1 cellular context compared by ENCODE assay signal in the genomic region with DNA sequence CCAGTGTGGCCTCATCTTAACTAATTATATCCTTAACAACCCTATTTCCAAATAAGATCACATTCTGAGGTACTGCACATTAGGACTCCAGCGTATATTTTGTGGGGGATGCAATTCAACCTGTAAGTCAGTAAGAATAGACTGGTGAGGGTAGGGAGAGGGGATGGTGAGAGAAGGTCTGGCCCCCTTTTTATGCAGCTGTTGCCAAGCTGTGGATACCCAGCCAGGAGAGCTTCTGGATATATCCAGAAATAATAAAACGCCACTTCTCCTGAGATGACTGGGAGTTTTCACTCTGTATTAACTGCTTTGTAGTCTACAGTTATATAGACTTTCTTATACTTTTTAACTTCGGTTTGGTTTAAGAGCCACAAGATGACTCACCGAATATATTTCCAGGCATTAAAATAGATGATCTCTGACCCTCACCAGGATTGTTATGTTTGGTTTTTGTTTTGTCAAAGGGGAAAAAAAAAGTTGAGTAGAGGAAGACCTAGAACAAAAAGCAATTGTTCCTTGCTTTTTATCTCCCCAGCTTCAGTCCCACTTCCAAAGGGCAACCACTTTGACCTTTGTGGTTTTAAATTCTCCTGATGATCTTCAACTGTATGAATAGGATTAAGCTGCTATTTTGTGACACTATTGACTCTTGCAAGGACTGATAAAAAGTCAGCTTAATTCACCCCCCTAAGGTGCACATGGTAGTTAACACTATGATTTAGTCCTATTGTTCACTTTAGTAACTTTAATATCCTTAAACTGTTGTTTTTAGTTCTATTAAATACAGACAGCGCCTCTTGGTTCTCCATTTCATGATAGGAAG.
A peak's percentile ranks its signal among the peaks of the same experiment; 100 is the strongest.
TF ChIP-seq lines count a peak whose summit lies in the region.

No MANE protein-coding gene starts in this region.

TF ChIP-seq in HepG2, 621 proteins besides CTCF, POLR2A, EP300 and RAD21 (continued from another document and continues in another):
- TF ChIP-seq, protein P1, sequence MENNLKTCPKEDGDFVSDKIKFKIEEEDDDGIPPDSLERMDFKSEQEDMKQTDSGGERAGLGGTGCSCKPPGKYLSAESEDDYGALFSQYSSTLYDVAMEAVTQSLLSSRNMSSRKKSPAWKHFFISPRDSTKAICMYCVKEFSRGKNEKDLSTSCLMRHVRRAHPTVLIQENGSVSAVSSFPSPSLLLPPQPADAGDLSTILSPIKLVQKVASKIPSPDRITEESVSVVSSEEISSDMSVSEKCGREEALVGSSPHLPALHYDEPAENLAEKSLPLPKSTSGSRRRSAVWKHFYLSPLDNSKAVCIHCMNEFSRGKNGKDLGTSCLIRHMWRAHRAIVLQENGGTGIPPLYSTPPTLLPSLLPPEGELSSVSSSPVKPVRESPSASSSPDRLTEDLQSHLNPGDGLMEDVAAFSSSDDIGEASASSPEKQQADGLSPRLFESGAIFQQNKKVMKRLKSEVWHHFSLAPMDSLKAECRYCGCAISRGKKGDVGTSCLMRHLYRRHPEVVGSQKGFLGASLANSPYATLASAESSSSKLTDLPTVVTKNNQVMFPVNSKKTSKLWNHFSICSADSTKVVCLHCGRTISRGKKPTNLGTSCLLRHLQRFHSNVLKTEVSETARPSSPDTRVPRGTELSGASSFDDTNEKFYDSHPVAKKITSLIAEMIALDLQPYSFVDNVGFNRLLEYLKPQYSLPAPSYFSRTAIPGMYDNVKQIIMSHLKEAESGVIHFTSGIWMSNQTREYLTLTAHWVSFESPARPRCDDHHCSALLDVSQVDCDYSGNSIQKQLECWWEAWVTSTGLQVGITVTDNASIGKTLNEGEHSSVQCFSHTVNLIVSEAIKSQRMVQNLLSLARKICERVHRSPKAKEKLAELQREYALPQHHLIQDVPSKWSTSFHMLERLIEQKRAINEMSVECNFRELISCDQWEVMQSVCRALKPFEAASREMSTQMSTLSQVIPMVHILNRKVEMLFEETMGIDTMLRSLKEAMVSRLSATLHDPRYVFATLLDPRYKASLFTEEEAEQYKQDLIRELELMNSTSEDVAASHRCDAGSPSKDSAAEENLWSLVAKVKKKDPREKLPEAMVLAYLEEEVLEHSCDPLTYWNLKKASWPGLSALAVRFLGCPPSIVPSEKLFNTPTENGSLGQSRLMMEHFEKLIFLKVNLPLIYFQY (CRISPR knock-in tag; IDR thresholded peaks at IDR 0.05; ENCODE audit: borderline replicate concordance) = no peak
- no peak for TF ChIP-seq ZNF678 (CRISPR knock-in tag; IDR thresholded peaks at IDR 0.05)
- TF ChIP-seq HDAC2 (CRISPR knock-in tag; IDR thresholded peaks at IDR 0.05) = peak; percentile 73
- no peak for TF ChIP-seq REL (CRISPR knock-in tag; conservative IDR thresholded peaks at IDR 0.05)
- peak; percentile 89 for TF ChIP-seq ASH2L (IDR thresholded peaks at IDR 0.05; ENCODE audit: insufficient read length, low read depth, low read length)
- TF ChIP-seq HDAC6 (IDR thresholded peaks at IDR 0.05; ENCODE audit: low read depth, low read length) = no peak
- TF ChIP-seq CREB1 (IDR thresholded peaks at IDR 0.05) = no peak
- peak; percentile 74 for TF ChIP-seq CREB1 (CRISPR knock-in tag; IDR thresholded peaks at IDR 0.05)
- TF ChIP-seq NFIB (CRISPR knock-in tag; IDR thresholded peaks at IDR 0.05; ENCODE audit: borderline replicate concordance) = no peak
- peak; percentile 81 for TF ChIP-seq GATAD2A (CRISPR knock-in tag; IDR thresholded peaks at IDR 0.05)
- TF ChIP-seq ZBTB20 (CRISPR knock-in tag; IDR thresholded peaks at IDR 0.05; ENCODE audit: borderline replicate concordance, low read depth) = no peak
- TF ChIP-seq ZNF34 (CRISPR knock-in tag; IDR thresholded peaks at IDR 0.05; ENCODE audit: borderline replicate concordance) = no peak
- TF ChIP-seq NKX3-1 (CRISPR knock-in tag; IDR thresholded peaks at IDR 0.05) = peak; percentile 54
- TF ChIP-seq, protein P2, sequence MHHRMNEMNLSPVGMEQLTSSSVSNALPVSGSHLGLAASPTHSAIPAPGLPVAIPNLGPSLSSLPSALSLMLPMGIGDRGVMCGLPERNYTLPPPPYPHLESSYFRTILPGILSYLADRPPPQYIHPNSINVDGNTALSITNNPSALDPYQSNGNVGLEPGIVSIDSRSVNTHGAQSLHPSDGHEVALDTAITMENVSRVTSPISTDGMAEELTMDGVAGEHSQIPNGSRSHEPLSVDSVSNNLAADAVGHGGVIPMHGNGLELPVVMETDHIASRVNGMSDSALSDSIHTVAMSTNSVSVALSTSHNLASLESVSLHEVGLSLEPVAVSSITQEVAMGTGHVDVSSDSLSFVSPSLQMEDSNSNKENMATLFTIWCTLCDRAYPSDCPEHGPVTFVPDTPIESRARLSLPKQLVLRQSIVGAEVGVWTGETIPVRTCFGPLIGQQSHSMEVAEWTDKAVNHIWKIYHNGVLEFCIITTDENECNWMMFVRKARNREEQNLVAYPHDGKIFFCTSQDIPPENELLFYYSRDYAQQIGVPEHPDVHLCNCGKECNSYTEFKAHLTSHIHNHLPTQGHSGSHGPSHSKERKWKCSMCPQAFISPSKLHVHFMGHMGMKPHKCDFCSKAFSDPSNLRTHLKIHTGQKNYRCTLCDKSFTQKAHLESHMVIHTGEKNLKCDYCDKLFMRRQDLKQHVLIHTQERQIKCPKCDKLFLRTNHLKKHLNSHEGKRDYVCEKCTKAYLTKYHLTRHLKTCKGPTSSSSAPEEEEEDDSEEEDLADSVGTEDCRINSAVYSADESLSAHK (CRISPR knock-in tag; IDR thresholded peaks at IDR 0.05; ENCODE audit: borderline replicate concordance) = no peak
- peak; percentile 14; the same call in 1 of the 2 replicates for TF ChIP-seq POLR2AphosphoS5 (IDR thresholded peaks at IDR 0.05; ENCODE audit: low read depth, low read length)
- no peak for TF ChIP-seq ZNF790 (CRISPR knock-in tag; IDR thresholded peaks at IDR 0.05; ENCODE audit: borderline replicate concordance)
- no peak for TF ChIP-seq GABPA (IDR thresholded peaks at IDR 0.05; ENCODE audit: low read depth, low read length)
- 0 out of 2 replicates have a peak, but pooled peaks have one; percentile 30 for TF ChIP-seq GABPA (CRISPR knock-in tag; IDR thresholded peaks at IDR 0.05; ENCODE audit: low read depth)
- no peak for TF ChIP-seq ARID2 (CRISPR knock-in tag; IDR thresholded peaks at IDR 0.05; ENCODE audit: borderline replicate concordance)
- no peak for TF ChIP-seq RFXAP (CRISPR knock-in tag; IDR thresholded peaks at IDR 0.05; ENCODE audit: borderline replicate concordance)
- TF ChIP-seq KLF16 (CRISPR knock-in tag; IDR thresholded peaks at IDR 0.05) = peak in 1 of 2 experiments; percentile 48; a peak in 1 of 4 replicates
- peak; percentile 56; the same call in 1 of the 2 replicates for TF ChIP-seq FOSL1 (CRISPR knock-in tag; IDR thresholded peaks at IDR 0.05; ENCODE audit: borderline replicate concordance)
- TF ChIP-seq ZNF878 (CRISPR knock-in tag; IDR thresholded peaks at IDR 0.05) = no peak
- no peak; the same call in 1 of the 2 replicates for TF ChIP-seq ETV5 (CRISPR knock-in tag; IDR thresholded peaks at IDR 0.05; ENCODE audit: borderline replicate concordance)
- no peak for TF ChIP-seq TBL1XR1 (IDR thresholded peaks at IDR 0.05; ENCODE audit: borderline replicate concordance, low read length, partially characterized antibody)
- TF ChIP-seq, protein P3, sequence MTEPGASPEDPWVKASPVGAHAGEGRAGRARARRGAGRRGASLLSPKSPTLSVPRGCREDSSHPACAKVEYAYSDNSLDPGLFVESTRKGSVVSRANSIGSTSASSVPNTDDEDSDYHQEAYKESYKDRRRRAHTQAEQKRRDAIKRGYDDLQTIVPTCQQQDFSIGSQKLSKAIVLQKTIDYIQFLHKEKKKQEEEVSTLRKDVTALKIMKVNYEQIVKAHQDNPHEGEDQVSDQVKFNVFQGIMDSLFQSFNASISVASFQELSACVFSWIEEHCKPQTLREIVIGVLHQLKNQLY (CRISPR knock-in tag; IDR thresholded peaks at IDR 0.05) = 0 out of 2 replicates have a peak, but pooled peaks have one; percentile 40
- no peak for TF ChIP-seq HMGA1 (CRISPR knock-in tag; conservative IDR thresholded peaks at IDR 0.05)
- no peak for TF ChIP-seq SETDB1 (CRISPR knock-in tag; IDR thresholded peaks at IDR 0.05; ENCODE audit: borderline replicate concordance)
- TF ChIP-seq SRSF9 (IDR thresholded peaks at IDR 0.05; ENCODE audit: borderline replicate concordance, insufficient read depth, low read depth, low read length, poor library complexity, severe bottlenecking) = no peak
- no peak for TF ChIP-seq ZNF615 (CRISPR knock-in tag; IDR thresholded peaks at IDR 0.05; ENCODE audit: borderline replicate concordance)
- no peak for TF ChIP-seq KAT2B (IDR thresholded peaks at IDR 0.05; ENCODE audit: borderline replicate concordance, low read depth, low read length)
- TF ChIP-seq ATAD3A (CRISPR knock-in tag; IDR thresholded peaks at IDR 0.05) = no peak
- TF ChIP-seq ZNF766 (CRISPR knock-in tag; IDR thresholded peaks at IDR 0.05; ENCODE audit: borderline replicate concordance) = no peak
- peak; percentile 60; the same call in 1 of the 2 replicates for TF ChIP-seq ERF (CRISPR knock-in tag; IDR thresholded peaks at IDR 0.05)
- no peak for TF ChIP-seq HOXA3 (CRISPR knock-in tag; IDR thresholded peaks at IDR 0.05)
- TF ChIP-seq NFIC (IDR thresholded peaks at IDR 0.05; ENCODE audit: low read length) = peak; percentile 59; the same call in 1 of the 2 replicates
- 0 out of 2 replicates have a peak, but pooled peaks have one; percentile 36 for TF ChIP-seq PPARG (CRISPR knock-in tag; conservative IDR thresholded peaks at IDR 0.05)
- TF ChIP-seq CREM (IDR thresholded peaks at IDR 0.05) = peak; percentile 83
- no peak for TF ChIP-seq CREM (CRISPR knock-in tag; IDR thresholded peaks at IDR 0.05)
- no peak for TF ChIP-seq AHR (CRISPR knock-in tag; IDR thresholded peaks at IDR 0.05)
- TF ChIP-seq, protein P4, sequence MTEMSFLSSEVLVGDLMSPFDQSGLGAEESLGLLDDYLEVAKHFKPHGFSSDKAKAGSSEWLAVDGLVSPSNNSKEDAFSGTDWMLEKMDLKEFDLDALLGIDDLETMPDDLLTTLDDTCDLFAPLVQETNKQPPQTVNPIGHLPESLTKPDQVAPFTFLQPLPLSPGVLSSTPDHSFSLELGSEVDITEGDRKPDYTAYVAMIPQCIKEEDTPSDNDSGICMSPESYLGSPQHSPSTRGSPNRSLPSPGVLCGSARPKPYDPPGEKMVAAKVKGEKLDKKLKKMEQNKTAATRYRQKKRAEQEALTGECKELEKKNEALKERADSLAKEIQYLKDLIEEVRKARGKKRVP (CRISPR knock-in tag; IDR thresholded peaks at IDR 0.05) = peak in 1 of 2 experiments; percentile 16; a peak in 1 of 4 replicates
- TF ChIP-seq ATF7 (IDR thresholded peaks at IDR 0.05) = no peak
- TF ChIP-seq ATF7 (CRISPR knock-in tag; IDR thresholded peaks at IDR 0.05) = no peak
- TF ChIP-seq, protein P5, sequence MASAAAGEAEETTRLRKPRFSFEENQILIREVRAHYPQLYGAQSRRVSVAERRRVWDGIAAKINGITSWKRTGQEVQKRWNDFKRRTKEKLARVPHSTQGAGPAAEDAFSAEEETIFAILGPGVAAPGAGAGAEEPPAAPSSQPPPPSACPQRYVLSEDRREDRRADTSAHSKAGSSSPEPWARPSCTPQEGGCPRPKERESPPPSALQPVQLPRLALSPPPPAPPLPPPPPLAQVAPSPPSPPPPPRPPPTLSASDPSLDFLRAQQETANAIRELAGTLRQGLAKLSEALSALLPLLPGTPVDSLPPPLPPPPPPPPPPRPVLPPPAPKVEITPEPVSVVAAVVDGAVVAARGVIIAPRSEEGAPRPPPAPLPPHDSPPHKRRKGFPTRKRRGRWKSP (CRISPR knock-in tag; IDR thresholded peaks at IDR 0.05) = no peak
- no peak for TF ChIP-seq GTF3A (CRISPR knock-in tag; conservative IDR thresholded peaks at IDR 0.05)
- no peak for TF ChIP-seq ZNF543 (CRISPR knock-in tag; IDR thresholded peaks at IDR 0.05)
- TF ChIP-seq ZBTB3 (CRISPR knock-in tag; IDR thresholded peaks at IDR 0.05; ENCODE audit: borderline replicate concordance, low read depth) = no peak
- no peak for TF ChIP-seq ESRRA (CRISPR knock-in tag; IDR thresholded peaks at IDR 0.05; ENCODE audit: low read depth)
- TF ChIP-seq, protein P6, sequence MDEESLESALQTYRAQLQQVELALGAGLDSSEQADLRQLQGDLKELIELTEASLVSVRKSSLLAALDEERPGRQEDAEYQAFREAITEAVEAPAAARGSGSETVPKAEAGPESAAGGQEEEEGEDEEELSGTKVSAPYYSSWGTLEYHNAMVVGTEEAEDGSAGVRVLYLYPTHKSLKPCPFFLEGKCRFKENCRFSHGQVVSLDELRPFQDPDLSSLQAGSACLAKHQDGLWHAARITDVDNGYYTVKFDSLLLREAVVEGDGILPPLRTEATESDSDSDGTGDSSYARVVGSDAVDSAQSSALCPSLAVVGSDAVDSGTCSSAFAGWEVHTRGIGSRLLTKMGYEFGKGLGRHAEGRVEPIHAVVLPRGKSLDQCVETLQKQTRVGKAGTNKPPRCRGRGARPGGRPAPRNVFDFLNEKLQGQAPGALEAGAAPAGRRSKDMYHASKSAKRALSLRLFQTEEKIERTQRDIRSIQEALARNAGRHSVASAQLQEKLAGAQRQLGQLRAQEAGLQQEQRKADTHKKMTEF (CRISPR knock-in tag; IDR thresholded peaks at IDR 0.05) = peak; percentile 81
- peak; percentile 73 for TF ChIP-seq HNF4A (CRISPR knock-in tag; IDR thresholded peaks at IDR 0.05)
- no peak for TF ChIP-seq ZBTB21 (CRISPR knock-in tag; IDR thresholded peaks at IDR 0.05)
- TF ChIP-seq, protein P7, sequence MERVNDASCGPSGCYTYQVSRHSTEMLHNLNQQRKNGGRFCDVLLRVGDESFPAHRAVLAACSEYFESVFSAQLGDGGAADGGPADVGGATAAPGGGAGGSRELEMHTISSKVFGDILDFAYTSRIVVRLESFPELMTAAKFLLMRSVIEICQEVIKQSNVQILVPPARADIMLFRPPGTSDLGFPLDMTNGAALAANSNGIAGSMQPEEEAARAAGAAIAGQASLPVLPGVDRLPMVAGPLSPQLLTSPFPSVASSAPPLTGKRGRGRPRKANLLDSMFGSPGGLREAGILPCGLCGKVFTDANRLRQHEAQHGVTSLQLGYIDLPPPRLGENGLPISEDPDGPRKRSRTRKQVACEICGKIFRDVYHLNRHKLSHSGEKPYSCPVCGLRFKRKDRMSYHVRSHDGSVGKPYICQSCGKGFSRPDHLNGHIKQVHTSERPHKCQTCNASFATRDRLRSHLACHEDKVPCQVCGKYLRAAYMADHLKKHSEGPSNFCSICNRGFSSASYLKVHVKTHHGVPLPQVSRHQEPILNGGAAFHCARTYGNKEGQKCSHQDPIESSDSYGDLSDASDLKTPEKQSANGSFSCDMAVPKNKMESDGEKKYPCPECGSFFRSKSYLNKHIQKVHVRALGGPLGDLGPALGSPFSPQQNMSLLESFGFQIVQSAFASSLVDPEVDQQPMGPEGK (CRISPR knock-in tag; IDR thresholded peaks at IDR 0.05) = 0 out of 2 replicates have a peak, but pooled peaks have one; percentile 36
- TF ChIP-seq, protein P8, sequence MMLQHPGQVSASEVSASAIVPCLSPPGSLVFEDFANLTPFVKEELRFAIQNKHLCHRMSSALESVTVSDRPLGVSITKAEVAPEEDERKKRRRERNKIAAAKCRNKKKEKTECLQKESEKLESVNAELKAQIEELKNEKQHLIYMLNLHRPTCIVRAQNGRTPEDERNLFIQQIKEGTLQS (CRISPR knock-in tag; IDR thresholded peaks at IDR 0.05) = peak; percentile 54; the same call in 1 of the 2 replicates
- TF ChIP-seq NCOR1 (IDR thresholded peaks at IDR 0.05; ENCODE audit: borderline replicate concordance, low read length) = peak; percentile 81; the same call in 1 of the 2 replicates
- TF ChIP-seq HHEX (CRISPR knock-in tag; IDR thresholded peaks at IDR 0.05) = peak; percentile 61; the same call in 1 of the 2 replicates
